15 cellular contexts compared by ENCODE assay signal in genomic region chr7:17971392-17971791, GRCh38. TPM values are rescaled to one million over a fixed set of nuclear protein-coding genes. Genes with fewer than 3 reads are reported as not detected.
DNase-seq lines count a peak whose midpoint lies in the region; TF ChIP-seq lines count a peak whose summit lies in the region.
"Had no signal": no experiment of that assay in that cellular context is flagged by ENCODE, and none has a peak within 500 bp of the region (broad histone marks: within the 10 kb centered on the region; RNA-seq: fewer than 3 reads in every experiment).

No MANE protein-coding gene starts in this region.

- POLR2A ChIA-PET in A673 (lab: Charles Lee; ENCODE audit: low non-redundant PET) (no interaction called here), GM10248 (lab: Yijun Ruan, JAX) (no interaction called here)

- CTCF ChIA-PET in A673 (lab: Charles Lee) (no interaction called here), GM10248 (lab: Yijun Ruan, JAX) (no interaction called here)

- no peaks in the 10 kb centered on the region for H3K36me3 ChIP-seq in A673 (ENCODE audit: insufficient read depth, low read length, poor library complexity, severe bottlenecking)
- no peaks in the 10 kb centered on the region for H3K36me3 ChIP-seq in BE2C
- H3K36me3 ChIP-seq: ovary had no signal

- H3K27ac ChIP-seq in A673 (ENCODE audit: low read depth, low read length, poor library complexity, severe bottlenecking) = no peak overlapping the region
- H3K27ac ChIP-seq: ovary had no signal

- intact Hi-C loops in A673 (cut with micrococcal nuclease; ENCODE audit: unreplicated experiment) = loop anchor here (10.0 kb wide), 1 partner anchor 353 kb away; no protein-coding TSS in a partner anchor

- H3K4me1 ChIP-seq in A673 (ENCODE audit: insufficient read depth, low read length, poor library complexity, severe bottlenecking) (no peaks in the 10 kb centered on the region), BE2C (no peaks in the 10 kb centered on the region)

- no peak for DNase-seq in A673 (ENCODE audit: low spot score)
- DNase-seq in EH (ENCODE audit: low read depth) = peak; percentile 18
- peak; percentile 36 for DNase-seq in RKO (ENCODE audit: low spot score)
- DNase-seq in fibroblast of mammary gland (ENCODE audit: low read depth) = peak; percentile 34
- DNase-seq in SIG-M5 (lab: John Stamatoyannopoulos, UW) = no peak
- DNase-seq in BE2C = no peak
- no peak for DNase-seq in GM10248 (ENCODE audit: extremely low spot score)
- no peak for DNase-seq in germinal center (ENCODE audit: low spot score)
- DNase-seq: activated CD4-positive, alpha-beta T cell treated with anti-CD3 and anti-CD28 coated beads, Interleukin-2, amount 10 ng/mL, durations not matched to agents 7 days and 5 days; activated gamma-delta T cell; NCI-H526; ovary; T-cell had no signal

- H3K27me3 ChIP-seq in A673 (replicated peaks; ENCODE audit: insufficient read depth, low read depth, low read length, poor library complexity) = no peaks in the 10 kb centered on the region
- no peaks in the 10 kb centered on the region for H3K27me3 ChIP-seq in BE2C
- H3K27me3 ChIP-seq: ovary had no signal

- no peak overlapping the region for H3K4me3 ChIP-seq in A673 (ENCODE audit: low read depth, low read length, poor library complexity, severe bottlenecking)
- H3K4me3 ChIP-seq in fibroblast of mammary gland (ENCODE audit: control insufficient read depth, low read depth, low read length) = no peak overlapping the region
- no peak overlapping the region for H3K4me3 ChIP-seq in BE2C (ENCODE audit: low read depth, low read length)
- H3K4me3 ChIP-seq: lung, ovary had no signal

- peak; percentile 31; the same call in 1 of the 2 replicates for TF ChIP-seq CTCF in A673 (conservative IDR thresholded peaks at IDR 0.05; ENCODE audit: low read depth, low read length)
- no peak for TF ChIP-seq CTCF in fibroblast of mammary gland (conservative IDR thresholded peaks at IDR 0.05; ENCODE audit: control insufficient read depth, insufficient read depth, low read depth, low read length)
- TF ChIP-seq CTCF in BE2C (IDR thresholded peaks at IDR 0.05; ENCODE audit: low read depth, low read length) = no peak
- no peak for TF ChIP-seq CTCF in GM10248 (IDR thresholded peaks at IDR 0.05; ENCODE audit: control extremely low read depth, extremely low read depth, low read depth, missing control alignments)

- H3K9me3 ChIP-seq in A673 (ENCODE audit: low read depth, low read length, poor library complexity, severe bottlenecking) (no peaks in the 10 kb centered on the region), BE2C (no peaks in the 10 kb centered on the region)
- H3K9me3 ChIP-seq: ovary had no signal

- no TSS peak for BruUV-seq in A673 (replicated peaks; lab: Mats Ljungman, UMichigan)

RNA-seq across cellular contexts. Expression of gene SNX13, which starts 31.1 kb away (rescaled TPM):
- 28.4 and 31.2 TPM in 2 replicates for total RNA-seq in A673 (2021)
- 10.5 TPM for polyA plus RNA-seq in BE2C (2012; ENCODE audit: insufficient read depth, insufficient read length, low read depth)

RNA-seq across cellular contexts. Expression of gene PRPS1L1, which starts 56.3 kb away (rescaled TPM):
- total RNA-seq in A673 (2021) = not detected in 2 replicates
- not detected for polyA plus RNA-seq in BE2C (2012; ENCODE audit: insufficient read depth, insufficient read length, low read depth)
- total RNA-seq: activated CD4-positive, alpha-beta T cell treated with anti-CD3 and anti-CD28 coated beads, Interleukin-2, amount 10 ng/mL, durations not matched to agents 7 days and 5 days; glomerular endothelial cell; lung; ovary; T-cell had no signal
- polyA plus RNA-seq: lung, ovary had no signal

Comparison
In these comparisons a context has a peak if more than half of its experiments do, and no peak if none do; other contexts are left out.
1. DNase-seq: peak in EH (single experiment), RKO (single experiment) and fibroblast of mammary gland (single experiment); none in A673 (single experiment), SIG-M5 (single experiment), BE2C (single experiment), GM10248 (single experiment) and germinal center (single experiment).